ENCODE assay signal across 7 cellular contexts in the genomic region with DNA sequence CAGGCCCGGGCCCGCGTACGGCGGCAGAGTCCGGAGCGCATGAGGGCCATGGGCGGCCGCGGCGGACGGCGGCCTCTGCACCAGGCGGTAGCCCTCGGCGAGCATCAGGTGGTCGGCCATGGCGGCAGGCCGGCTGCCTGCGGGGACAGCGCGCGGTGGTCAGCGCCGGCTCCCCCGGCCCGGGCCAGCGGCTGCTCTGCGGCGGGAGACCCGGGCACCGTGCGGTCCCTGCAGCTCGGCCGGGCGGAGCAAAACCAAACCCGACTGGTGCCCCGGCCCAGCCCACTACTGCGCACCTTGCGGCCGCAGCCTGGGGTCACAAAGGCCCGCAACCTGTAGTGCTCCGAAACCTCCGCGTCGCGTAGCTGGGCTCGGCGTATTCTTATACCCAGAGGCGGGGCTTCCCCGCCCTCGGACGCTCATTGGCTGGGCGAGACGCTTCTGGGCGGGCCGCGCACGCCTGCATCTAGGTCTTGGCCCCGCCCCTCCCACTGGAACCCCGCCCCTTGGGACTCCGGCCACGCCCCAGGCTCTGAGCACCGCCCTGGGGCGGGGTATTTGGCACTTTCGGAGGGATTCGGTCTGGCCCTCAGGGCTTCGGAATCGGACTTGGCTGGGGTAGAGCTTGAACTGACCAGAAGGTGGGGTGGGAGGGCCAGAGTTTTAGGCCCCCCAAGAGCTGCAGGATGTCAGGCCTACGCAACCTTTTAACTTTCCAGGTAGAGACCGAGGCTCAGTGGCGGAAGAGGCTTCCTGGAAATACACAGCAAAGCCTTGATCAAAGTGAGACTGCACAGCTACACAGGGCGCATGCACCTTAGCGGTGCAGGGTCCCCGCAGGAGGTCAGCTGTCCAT. TPM values are rescaled to one million over a fixed set of nuclear protein-coding genes. Genes with fewer than 3 reads are reported as not detected.
A peak's percentile ranks its signal among the peaks of the same experiment; 100 is the strongest.
DNase-seq lines count a peak whose midpoint lies in the region; ATAC-seq and TF ChIP-seq lines count a peak whose summit lies in the region.

Gene CITED4, minus strand, starts transcription at position 356 of the 856 bp plus-strand sequence. Its CDS starts 236 bp downstream, at position 120.

- H3K27ac ChIP-seq in VCaP (peak within 1 kb of the TSS; percentile 68), breast epithelium (peak within 1 kb of the TSS; percentile 91 to 95), skin epidermis (peak within 1 kb of the TSS; percentile 52 to 93 (median 81))

- no peaks in the 10 kb centered on the region for H3K27me3 ChIP-seq in breast epithelium

- TF ChIP-seq CTCF in VCaP (conservative IDR thresholded peaks at IDR 0.05) (no peak; the same call in none of the 2 replicates), breast epithelium (IDR thresholded peaks at IDR 0.05) (peak in 1 of 3 donors; percentile 8)

- DNase-seq in NCI-H2081 (lab: John Stamatoyannopoulos, UW) (peak; percentile 88 to 93), breast epithelium (ENCODE audit: low spot score in 2 of 2) (peak; percentile 96 to 97)

- ATAC-seq in GM18511 (IDR thresholded peaks at IDR 0.05; ENCODE audit: unreplicated experiment) (peak; percentile 92), HG02981 (IDR thresholded peaks at IDR 0.05; ENCODE audit: unreplicated experiment) (peak; percentile 89)

- H3K9me3 ChIP-seq in breast epithelium (no peaks in the 10 kb centered on the region), iPS-18c (ENCODE audit: control insufficient read depth, insufficient read depth, low read length) (no peaks in the 10 kb centered on the region)

- TF ChIP-seq POLR2A in breast epithelium (IDR thresholded peaks at IDR 0.05), result peak; percentile 91

- intact Hi-C loops in breast epithelium (cut with DNase I; ENCODE audit: low total_unique reads), result no loop called here

- peak within 1 kb of the TSS; percentile 61 to 93 (median 88) for H3K4me3 ChIP-seq in breast epithelium
- peak within 1 kb of the TSS; percentile 61 for H3K4me3 ChIP-seq in iPS-18c (ENCODE audit: insufficient read depth, low read depth, low read length)
- peak within 1 kb of the TSS; percentile 44 to 84 (median 75) for H3K4me3 ChIP-seq in skin epidermis

- H3K36me3 ChIP-seq in breast epithelium, result no peaks in the 10 kb centered on the region

- peaks cover 0 to 5% of the 10 kb centered on the region in 2 donors for H3K4me1 ChIP-seq in breast epithelium

RNA-seq across cellular contexts. Expression of gene CITED4, which starts in this region (rescaled TPM):
- total RNA-seq in breast epithelium, result 100 to 1,000 TPM in 1 of 3 donors, 10 to 100 TPM in 2; 12.2 to 136 (median 26.9) TPM

Comparison
In these comparisons a context has a peak if more than half of its experiments do, and no peak if none do; other contexts are left out.
1. Peak in every context shown above with its lines: DNase-seq, ATAC-seq, H3K4me3 ChIP-seq and H3K27ac ChIP-seq.